In genomic region chr17:40317880-40318834, GRCh38 we compare ENCODE assay signal across 1 cellular context.
TF ChIP-seq lines count a peak whose summit lies in the region.

No MANE protein-coding gene starts in this region.

TF ChIP-seq in K562, 482 proteins besides CTCF, POLR2A, EP300 and RAD21 (continued from another document and continues in another):
- TF ChIP-seq TFE3 (CRISPR knock-in tag; IDR thresholded peaks at IDR 0.05) = peak; percentile 83
- peak; percentile 74; the same call in 1 of the 2 replicates for TF ChIP-seq HNRNPL (IDR thresholded peaks at IDR 0.05; ENCODE audit: low read depth, low read length)
- no peak for TF ChIP-seq ZNF12 (CRISPR knock-in tag; IDR thresholded peaks at IDR 0.05)
- peak; percentile 70 for TF ChIP-seq MAX (CRISPR knock-in tag; IDR thresholded peaks at IDR 0.05)
- 0 out of 2 replicates have a peak, but pooled peaks have one; percentile 30 for TF ChIP-seq FOXM1 (IDR thresholded peaks at IDR 0.05; ENCODE audit: low read depth)
- TF ChIP-seq FOXM1 (CRISPR knock-in tag; IDR thresholded peaks at IDR 0.05; ENCODE audit: low read depth) = no peak
- TF ChIP-seq SMARCE1 (IDR thresholded peaks at IDR 0.05) = no peak
- peak; percentile 12; the same call in 1 of the 2 replicates for TF ChIP-seq CTBP1 (IDR thresholded peaks at IDR 0.05; ENCODE audit: borderline replicate concordance)
- TF ChIP-seq RAD51 (IDR thresholded peaks at IDR 0.05; ENCODE audit: borderline replicate concordance, low read depth) = peak; percentile 84
- peak; percentile 77 for TF ChIP-seq MGA (IDR thresholded peaks at IDR 0.05)
- no peak for TF ChIP-seq KAT2B (IDR thresholded peaks at IDR 0.05; ENCODE audit: low read depth, low read length)
- TF ChIP-seq DNMT1 (IDR thresholded peaks at IDR 0.05) = no peak
- TF ChIP-seq POLR2AphosphoS5 (IDR thresholded peaks at IDR 0.05; ENCODE audit: control insufficient read depth, insufficient read depth, low read depth, low read length) = peak; percentile 54; the same call in 1 of the 2 replicates
- TF ChIP-seq HDAC3 (IDR thresholded peaks at IDR 0.05; ENCODE audit: borderline replicate concordance, partially characterized antibody) = no peak
- TF ChIP-seq NFIC (IDR thresholded peaks at IDR 0.05) = peak; percentile 72
- TF ChIP-seq ZFP36 (IDR thresholded peaks at IDR 0.05; ENCODE audit: low read depth, low read length, partially characterized antibody) = no peak
- peak; percentile 92 for TF ChIP-seq USF1 (CRISPR knock-in tag; IDR thresholded peaks at IDR 0.05)
- no peak for TF ChIP-seq TGIF2 (CRISPR knock-in tag; IDR thresholded peaks at IDR 0.05)
- TF ChIP-seq SMAD4 (CRISPR knock-in tag; conservative IDR thresholded peaks at IDR 0.05) = peak; percentile 76
- peak; percentile 56 for TF ChIP-seq TAF1 (IDR thresholded peaks at IDR 0.05; ENCODE audit: control insufficient read depth, extremely low read depth, insufficient read depth, low read length, severe bottlenecking)
- peak in 1 of 3 experiments; percentile 54; a peak in 1 of 6 replicates for TF ChIP-seq ZBTB11 (CRISPR knock-in tag; IDR thresholded peaks at IDR 0.05)
- peak; percentile 98 for TF ChIP-seq BHLHE40 (IDR thresholded peaks at IDR 0.05; ENCODE audit: low read length)
- no peak for TF ChIP-seq ZBTB1 (CRISPR knock-in tag; IDR thresholded peaks at IDR 0.05; ENCODE audit: borderline replicate concordance, low read depth)
- TF ChIP-seq FOXK1 (CRISPR knock-in tag; IDR thresholded peaks at IDR 0.05; ENCODE audit: borderline replicate concordance) = no peak
- TF ChIP-seq HLTF (IDR thresholded peaks at IDR 0.05) = no peak
- no peak for TF ChIP-seq ZNF253 (CRISPR knock-in tag; conservative IDR thresholded peaks at IDR 0.05)
- no peak for TF ChIP-seq POLR2H (tag; IDR thresholded peaks at IDR 0.05; ENCODE audit: low read depth)
- peak; percentile 30 for TF ChIP-seq NEUROD1 (IDR thresholded peaks at IDR 0.05; ENCODE audit: borderline replicate concordance, low read depth, low read length, partially characterized antibody)
- peak; percentile 64; the same call in 1 of the 2 replicates for TF ChIP-seq PHF8 (IDR thresholded peaks at IDR 0.05; ENCODE audit: borderline replicate concordance, low read length)
- no peak for TF ChIP-seq ZNF398 (CRISPR knock-in tag; IDR thresholded peaks at IDR 0.05)
- TF ChIP-seq KDM2B (CRISPR knock-in tag; IDR thresholded peaks at IDR 0.05) = peak; percentile 68; the same call in 1 of the 2 replicates
- TF ChIP-seq ETS1 (conservative IDR thresholded peaks at IDR 0.05; ENCODE audit: control insufficient read depth, low read depth, low read length) = peak; percentile 74; the same call in 1 of the 2 replicates
- TF ChIP-seq RHOXF2B (CRISPR knock-in tag; conservative IDR thresholded peaks at IDR 0.05) = no peak
- peak; percentile 36; the same call in 1 of the 2 replicates for TF ChIP-seq CBX1 (IDR thresholded peaks at IDR 0.05; ENCODE audit: low read depth)
- TF ChIP-seq ZFPM2 (CRISPR knock-in tag; IDR thresholded peaks at IDR 0.05) = peak; percentile 60; the same call in 1 of the 2 replicates
- TF ChIP-seq ZNF175 (CRISPR knock-in tag; IDR thresholded peaks at IDR 0.05; ENCODE audit: low read depth) = no peak
- peak; percentile 42 for TF ChIP-seq CXXC5 (CRISPR knock-in tag; IDR thresholded peaks at IDR 0.05)
- TF ChIP-seq YY1 (IDR thresholded peaks at IDR 0.05; ENCODE audit: borderline replicate concordance in 1 of 3, control insufficient read depth in 1 of 3, extremely low read depth in 1 of 3, insufficient read depth in 3 of 3, insufficient read length in 1 of 3, insufficient replicate concordance in 2 of 3, low read depth in 1 of 3, low read length in 2 of 3) = peak; percentile 57 to 92 (median 89)
- no peak for TF ChIP-seq ZNF75A (CRISPR knock-in tag; IDR thresholded peaks at IDR 0.05)
- TF ChIP-seq TFAP4 (CRISPR knock-in tag; IDR thresholded peaks at IDR 0.05; ENCODE audit: borderline replicate concordance) = peak; percentile 29; the same call in 1 of the 2 replicates
